Comparison of ENCODE assay signal across 15 cellular contexts in genomic region chr16:1560153-1560552, GRCh38.
"Had no signal": no experiment of that assay in that cellular context is flagged by ENCODE, and none has a peak within 500 bp of the region (broad histone marks: within the 10 kb centered on the region; RNA-seq: fewer than 3 reads in every experiment).

No MANE protein-coding gene starts in this region.

- H3K27ac ChIP-seq: ascending aorta, colonic mucosa, pancreas, SK-N-MC, suprapubic skin had no signal

- H3K4me3 ChIP-seq: ascending aorta, colonic mucosa, left lung, pancreas, SK-N-MC, suprapubic skin had no signal

- H3K4me1 Mint-ChIP-seq: activated B cell treated with CpG ODN at 0.5 μM for 24 hours, neural crest cell had no signal

- H3K4me1 ChIP-seq: colonic mucosa, left lung, pancreas had no signal

- ATAC-seq: pancreas had no signal

- H3K9me3 Mint-ChIP-seq: activated B cell treated with CpG ODN at 0.5 μM for 24 hours; activated T-cell treated with anti-CD3 and anti-CD28 coated beads, Interleukin-2, amount 50 U/mL, for 72 hours; neural crest cell had no signal

- H3K9me3 ChIP-seq: ascending aorta, colonic mucosa, left lung, pancreas, suprapubic skin had no signal

- H3K27me3 ChIP-seq: ascending aorta, colonic mucosa, left lung, pancreas, suprapubic skin had no signal

- H3K4me3 Mint-ChIP-seq: activated B cell treated with CpG ODN at 0.5 μM for 24 hours, neural crest cell had no signal

- H3K27ac Mint-ChIP-seq: activated B cell treated with CpG ODN at 0.5 μM for 24 hours had no signal

- DNase-seq: activated B cell treated with CpG ODN at 0.5 μM for 24 hours; activated T-cell treated with anti-CD3 and anti-CD28 coated beads, Interleukin-2, amount 50 U/mL, for 72 hours; colonic mucosa; effector CD4-positive, alpha-beta T cell; foreskin melanocyte; islet precursor cell; mesenchymal stem cell; pancreas; stimulated activated CD4-positive, alpha-beta T cell treated with anti-CD3 and anti-CD28 coated beads, Interleukin-2, amount 100 ng/mL, for 48 hours; stimulated activated naive CD8-positive, alpha-beta T cell treated with anti-CD3 and anti-CD28 coated beads, Interleukin-15, Interleukin-2, amounts not matched to agents 100 U/mL and 50 U/mL, for 24 hours had no signal

- H3K27me3 Mint-ChIP-seq: activated B cell treated with CpG ODN at 0.5 μM for 24 hours had no signal
